In the genomic region with DNA sequence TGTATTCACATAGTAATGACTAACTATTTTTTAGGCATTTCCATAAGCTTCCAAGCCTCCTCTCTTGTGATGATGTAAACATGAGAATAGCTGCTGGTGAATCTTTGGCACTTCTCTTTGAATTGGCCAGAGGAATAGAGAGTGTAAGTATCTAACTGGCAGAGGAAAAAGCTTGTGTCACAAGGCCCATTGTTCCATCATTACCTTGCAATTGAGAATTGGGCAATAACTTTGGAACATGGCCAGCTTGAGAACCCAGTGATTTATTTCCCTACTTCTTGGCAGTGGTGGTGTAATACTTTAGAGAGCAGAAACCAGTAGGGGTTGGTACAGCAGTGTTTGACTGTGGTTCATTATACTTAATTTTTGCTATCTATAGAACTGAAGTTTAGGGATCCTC, we compare ENCODE assay signal across 8 cellular contexts. TPM values are rescaled to one million over a fixed set of nuclear protein-coding genes. Genes with fewer than 3 reads are reported as not detected.
A peak's percentile ranks its signal among the peaks of the same experiment; 100 is the strongest.
DNase-seq lines count a peak whose midpoint lies in the region; ATAC-seq and TF ChIP-seq lines count a peak whose summit lies in the region.
"Had no signal": no experiment of that assay in that cellular context is flagged by ENCODE, and none has a peak within 500 bp of the region (broad histone marks: within the 10 kb centered on the region; RNA-seq: fewer than 3 reads in every experiment).

No MANE protein-coding gene starts in this region.

- no peak overlapping the region for H3K27ac ChIP-seq in SK-N-MC
- H3K27ac ChIP-seq in stomach, result peak overlapping the region in 3 of 5 donors; percentile 4 to 59 (median 36)

- no peak overlapping the region for H3K27ac Mint-ChIP-seq in activated T-cell treated with anti-CD3 and anti-CD28 coated beads, Interleukin-2, amount 50 U/mL, for 24 hours

- no peaks in the 10 kb centered on the region for H3K9me3 Mint-ChIP-seq in activated T-cell treated with anti-CD3 and anti-CD28 coated beads, Interleukin-2, amount 50 U/mL, for 24 hours

- no peaks in the 10 kb centered on the region for H3K27me3 ChIP-seq in stomach

- TF ChIP-seq EP300 in Ishikawa (IDR thresholded peaks at IDR 0.05; ENCODE audit: borderline replicate concordance) (peak; percentile 54; the same call in 1 of the 2 replicates), stomach (IDR thresholded peaks at IDR 0.05) (no peak)

- H3K4me1 ChIP-seq in stomach, result peaks cover 0 to 57% (median 19%) of the 10 kb centered on the region in 4 donors

- intact Hi-C loops in Right ventricle myocardium superior (cut with DNase I) (no loop called here), stomach (cut with DNase I; ENCODE audit: low total_unique reads) (no loop called here)

- H3K4me3 Mint-ChIP-seq in activated T-cell treated with anti-CD3 and anti-CD28 coated beads, Interleukin-2, amount 50 U/mL, for 24 hours, result no peak overlapping the region

- peak; percentile 42 for DNase-seq in SK-N-MC (ENCODE audit: low read depth, low spot score)
- no peak for DNase-seq in Right ventricle myocardium superior
- DNase-seq in stomach, result peak; percentile 40
- no peak for DNase-seq in activated T-cell treated with anti-CD3 and anti-CD28 coated beads, Interleukin-2, amount 50 U/mL, for 24 hours
- DNase-seq in cerebellum (ENCODE audit: low spot score), result no peak
- DNase-seq: NCI-H1048 had no signal

- no peaks in the 10 kb centered on the region for H3K27me3 Mint-ChIP-seq in activated T-cell treated with anti-CD3 and anti-CD28 coated beads, Interleukin-2, amount 50 U/mL, for 24 hours

- peaks cover 4% of the 10 kb centered on the region for H3K4me1 Mint-ChIP-seq in activated T-cell treated with anti-CD3 and anti-CD28 coated beads, Interleukin-2, amount 50 U/mL, for 24 hours (ENCODE audit: low read depth)

- H3K9me3 ChIP-seq in SK-N-MC (ENCODE audit: low read depth, low read length), result no peaks in the 10 kb centered on the region
- no peaks in the 10 kb centered on the region for H3K9me3 ChIP-seq in stomach

- TF ChIP-seq POLR2A in stomach (IDR thresholded peaks at IDR 0.05), result no peak

- H3K36me3 Mint-ChIP-seq in activated T-cell treated with anti-CD3 and anti-CD28 coated beads, Interleukin-2, amount 50 U/mL, for 24 hours (ENCODE audit: low read depth), result peaks cover 92% of the 10 kb centered on the region

- ATAC-seq in Right ventricle myocardium superior (ENCODE audit: poor library complexity), result peak; percentile 87
- ATAC-seq in HG03460 (IDR thresholded peaks at IDR 0.05; ENCODE audit: unreplicated experiment), result no peak

- TF ChIP-seq RAD21 in Ishikawa (IDR thresholded peaks at IDR 0.05; ENCODE audit: low read depth), result no peak

- TF ChIP-seq CTCF in stomach (IDR thresholded peaks at IDR 0.05), result no peak

- no peak overlapping the region for H3K9ac ChIP-seq in SK-N-MC (ENCODE audit: insufficient read length)

- no peak overlapping the region for H3K4me3 ChIP-seq in SK-N-MC
- no peak overlapping the region for H3K4me3 ChIP-seq in stomach

- H3K36me3 ChIP-seq in SK-N-MC (ENCODE audit: insufficient read depth, low read length), result peaks cover 86% of the 10 kb centered on the region
- peaks cover 22 to 99% (median 95%) of the 10 kb centered on the region in 4 donors for H3K36me3 ChIP-seq in stomach

TF ChIP-seq in Ishikawa, 13 proteins besides CTCF, POLR2A, EP300 and RAD21:
- TF ChIP-seq TCF12 (IDR thresholded peaks at IDR 0.05; ENCODE audit: low read depth), result peak; percentile 68
- TF ChIP-seq NFIC (IDR thresholded peaks at IDR 0.05), result peak; percentile 97
- no peak for TF ChIP-seq TAF1 (IDR thresholded peaks at IDR 0.05; ENCODE audit: low read depth)
- peak; percentile 50; the same call in 1 of the 2 replicates for TF ChIP-seq TEAD4 (IDR thresholded peaks at IDR 0.05)
- TF ChIP-seq, protein P1, sequence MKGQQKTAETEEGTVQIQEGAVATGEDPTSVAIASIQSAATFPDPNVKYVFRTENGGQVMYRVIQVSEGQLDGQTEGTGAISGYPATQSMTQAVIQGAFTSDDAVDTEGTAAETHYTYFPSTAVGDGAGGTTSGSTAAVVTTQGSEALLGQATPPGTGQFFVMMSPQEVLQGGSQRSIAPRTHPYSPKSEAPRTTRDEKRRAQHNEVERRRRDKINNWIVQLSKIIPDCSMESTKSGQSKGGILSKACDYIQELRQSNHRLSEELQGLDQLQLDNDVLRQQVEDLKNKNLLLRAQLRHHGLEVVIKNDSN (IDR thresholded peaks at IDR 0.05), result 0 out of 2 replicates have a peak, but pooled peaks have one; percentile 41
- no peak for TF ChIP-seq YY1 (IDR thresholded peaks at IDR 0.05; ENCODE audit: low read depth)
- TF ChIP-seq, protein P2, sequence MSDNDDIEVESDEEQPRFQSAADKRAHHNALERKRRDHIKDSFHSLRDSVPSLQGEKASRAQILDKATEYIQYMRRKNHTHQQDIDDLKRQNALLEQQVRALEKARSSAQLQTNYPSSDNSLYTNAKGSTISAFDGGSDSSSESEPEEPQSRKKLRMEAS (IDR thresholded peaks at IDR 0.05), result peak; percentile 36; the same call in 1 of the 2 replicates
- TF ChIP-seq CEBPB (IDR thresholded peaks at IDR 0.05), result peak; percentile 100
- no peak for TF ChIP-seq EGR1 (IDR thresholded peaks at IDR 0.05)
- TF ChIP-seq, protein P3, sequence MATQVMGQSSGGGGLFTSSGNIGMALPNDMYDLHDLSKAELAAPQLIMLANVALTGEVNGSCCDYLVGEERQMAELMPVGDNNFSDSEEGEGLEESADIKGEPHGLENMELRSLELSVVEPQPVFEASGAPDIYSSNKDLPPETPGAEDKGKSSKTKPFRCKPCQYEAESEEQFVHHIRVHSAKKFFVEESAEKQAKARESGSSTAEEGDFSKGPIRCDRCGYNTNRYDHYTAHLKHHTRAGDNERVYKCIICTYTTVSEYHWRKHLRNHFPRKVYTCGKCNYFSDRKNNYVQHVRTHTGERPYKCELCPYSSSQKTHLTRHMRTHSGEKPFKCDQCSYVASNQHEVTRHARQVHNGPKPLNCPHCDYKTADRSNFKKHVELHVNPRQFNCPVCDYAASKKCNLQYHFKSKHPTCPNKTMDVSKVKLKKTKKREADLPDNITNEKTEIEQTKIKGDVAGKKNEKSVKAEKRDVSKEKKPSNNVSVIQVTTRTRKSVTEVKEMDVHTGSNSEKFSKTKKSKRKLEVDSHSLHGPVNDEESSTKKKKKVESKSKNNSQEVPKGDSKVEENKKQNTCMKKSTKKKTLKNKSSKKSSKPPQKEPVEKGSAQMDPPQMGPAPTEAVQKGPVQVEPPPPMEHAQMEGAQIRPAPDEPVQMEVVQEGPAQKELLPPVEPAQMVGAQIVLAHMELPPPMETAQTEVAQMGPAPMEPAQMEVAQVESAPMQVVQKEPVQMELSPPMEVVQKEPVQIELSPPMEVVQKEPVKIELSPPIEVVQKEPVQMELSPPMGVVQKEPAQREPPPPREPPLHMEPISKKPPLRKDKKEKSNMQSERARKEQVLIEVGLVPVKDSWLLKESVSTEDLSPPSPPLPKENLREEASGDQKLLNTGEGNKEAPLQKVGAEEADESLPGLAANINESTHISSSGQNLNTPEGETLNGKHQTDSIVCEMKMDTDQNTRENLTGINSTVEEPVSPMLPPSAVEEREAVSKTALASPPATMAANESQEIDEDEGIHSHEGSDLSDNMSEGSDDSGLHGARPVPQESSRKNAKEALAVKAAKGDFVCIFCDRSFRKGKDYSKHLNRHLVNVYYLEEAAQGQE (IDR thresholded peaks at IDR 0.05; ENCODE audit: low read depth), result no peak

RNA-seq across cellular contexts. Expression of a gene that starts 12.0 kb away (rescaled TPM):
- 18.0 TPM for total RNA-seq in Right ventricle myocardium superior
- 100 to 1,000 TPM in 2 of 5 donors, 10 to 100 TPM in 3; 37.9 to 137 (median 76.4) TPM for total RNA-seq in stomach
- 10 to 100 TPM; 19.9 to 44.4 (median 42.4) TPM for polyA plus RNA-seq in stomach
- total RNA-seq in cerebellum, result 70.8 TPM

RNA-seq across cellular contexts. Expression of a gene that starts 18.6 kb away (rescaled TPM):
- total RNA-seq in Right ventricle myocardium superior (1.1 TPM), stomach (1 to 10 TPM in 3 of 5 donors, not detected in 2; 1.2 to 5.9 (median 2.9) TPM), cerebellum (1.3 TPM)
- 1 to 10 TPM in 2 of 3 donors, under 1 TPM in 1; 1.00 to 3.9 (median 1.4) TPM for polyA plus RNA-seq in stomach

Comparison
In these comparisons a context has a peak if more than half of its experiments do, and no peak if none do; other contexts are left out.
1. DNase-seq: peak in SK-N-MC (single experiment) and stomach (single experiment); none in Right ventricle myocardium superior (single experiment), activated T-cell treated with anti-CD3 and anti-CD28 coated beads, Interleukin-2, amount 50 U/mL, for 24 hours (single experiment) and cerebellum (single experiment).